Comparison of ENCODE assay signal across 23 cellular contexts in genomic region chr3:111890051-111890580, GRCh38. TPM values are rescaled to one million over a fixed set of nuclear protein-coding genes. Genes with fewer than 3 reads are reported as not detected.
DNase-seq lines count a peak whose midpoint lies in the region; ATAC-seq and TF ChIP-seq lines count a peak whose summit lies in the region.
"Had no signal": no experiment of that assay in that cellular context is flagged by ENCODE, and none has a peak within 500 bp of the region (broad histone marks: within the 10 kb centered on the region; RNA-seq: fewer than 3 reads in every experiment).

No MANE protein-coding gene starts in this region.

- TF ChIP-seq CTCF in heart left ventricle (IDR thresholded peaks at IDR 0.05) (no peak), VCaP (conservative IDR thresholded peaks at IDR 0.05) (no peak), H9 (conservative IDR thresholded peaks at IDR 0.05) (no peak), coronary artery (IDR thresholded peaks at IDR 0.05) (no peak)

- H2BK12ac ChIP-seq in H9 (ENCODE audit: insufficient read length, low read depth, low read length) = no peak overlapping the region

- no peak overlapping the region for H3K27ac Mint-ChIP-seq in H9
- no peak overlapping the region for H3K27ac Mint-ChIP-seq in naive thymus-derived CD8-positive, alpha-beta T cell
- H3K27ac Mint-ChIP-seq: memory B cell had no signal

- H2AK5ac ChIP-seq in H9 (ENCODE audit: insufficient read length, low read length) = no peak overlapping the region

- no peak overlapping the region for H2BK15ac ChIP-seq in H9 (ENCODE audit: low read depth, low read length)

- H3K18ac ChIP-seq in H9 (ENCODE audit: insufficient read length, low read depth, low read length) = no peak overlapping the region

- no peak overlapping the region for H2BK20ac ChIP-seq in H9 (ENCODE audit: low read depth, low read length, poor library complexity, severe bottlenecking)

- TF ChIP-seq POLR2A in heart left ventricle (IDR thresholded peaks at IDR 0.05) = no peak

- H3K23ac ChIP-seq in H9 (ENCODE audit: insufficient read length, low read depth, low read length) = no peak overlapping the region

- no peak overlapping the region for H3K4me2 ChIP-seq in H9 (ENCODE audit: insufficient read depth, insufficient read length, low read length)

- H4K8ac ChIP-seq in H9 (replicated peaks; ENCODE audit: insufficient read length, low read depth, low read length) = no peak overlapping the region

- H3K9ac ChIP-seq in rectal smooth muscle tissue (ENCODE audit: low read length) (no peak overlapping the region), H9 (ENCODE audit: extremely low read depth, insufficient read length, low read length) (no peak overlapping the region)

- H4K20me1 ChIP-seq in H9 (ENCODE audit: control insufficient read depth, insufficient read depth, insufficient read length) = no peaks in the 10 kb centered on the region

- no peaks in the 10 kb centered on the region for H3K79me1 ChIP-seq in H9 (ENCODE audit: insufficient read depth, low read depth, low read length, poor library complexity, severe bottlenecking)

- H3K9me3 Mint-ChIP-seq in H9 = no peaks in the 10 kb centered on the region
- H3K9me3 Mint-ChIP-seq in naive thymus-derived CD8-positive, alpha-beta T cell = no peaks in the 10 kb centered on the region

- H3K4me3 ChIP-seq in heart left ventricle (no peak overlapping the region), MG63 (no peak overlapping the region), rectal smooth muscle tissue (ENCODE audit: low read length) (no peak overlapping the region), coronary artery (no peak overlapping the region)
- H3K4me3 ChIP-seq: psoas muscle, skin epidermis had no signal

- H2BK5ac ChIP-seq in H9 (ENCODE audit: insufficient read length, low read length) = no peak overlapping the region

- no peaks in the 10 kb centered on the region for H3K23me2 ChIP-seq in H9 (ENCODE audit: insufficient read length, low read depth, low read length, poor library complexity, severe bottlenecking)

- ATAC-seq in heart left ventricle (peak in 3 of 4 donors; percentile 52 to 66 (median 54)), left cardiac atrium (no peak)
- ATAC-seq in naive thymus-derived CD8-positive, alpha-beta T cell = no peak
- ATAC-seq: psoas muscle had no signal

- H3K27me3 Mint-ChIP-seq in H9 (ENCODE audit: low read depth) = no peaks in the 10 kb centered on the region
- H3K27me3 Mint-ChIP-seq in naive thymus-derived CD8-positive, alpha-beta T cell = no peaks in the 10 kb centered on the region

- no peak overlapping the region for H3K4ac ChIP-seq in H9 (ENCODE audit: low read depth, low read length)

- H3K27me3 ChIP-seq in heart left ventricle (no peaks in the 10 kb centered on the region), MG63 (no peaks in the 10 kb centered on the region), rectal smooth muscle tissue (ENCODE audit: control insufficient read depth, insufficient read depth, low read length) (no peaks in the 10 kb centered on the region), H9 (ENCODE audit: insufficient read depth, low read length) (no peaks in the 10 kb centered on the region)
- H3K27me3 ChIP-seq: neutrophil had no signal

- H4K91ac ChIP-seq in H9 (ENCODE audit: insufficient read length, low read depth, low read length) = no peak overlapping the region

- no peak overlapping the region for H2BK120ac ChIP-seq in H9 (ENCODE audit: low read depth, low read length, poor library complexity, severe bottlenecking)

- H3K4me1 ChIP-seq in heart left ventricle = peaks cover 0 to 63% (median 34%) of the 10 kb centered on the region in 12 donors
- peaks cover 4% of the 10 kb centered on the region for H3K4me1 ChIP-seq in rectal smooth muscle tissue (ENCODE audit: control insufficient read depth, insufficient read depth, low read length)
- no peaks in the 10 kb centered on the region for H3K4me1 ChIP-seq in H9 (ENCODE audit: insufficient read depth, low read length)
- H3K4me1 ChIP-seq: BE2C, psoas muscle had no signal

- DNase-seq in heart left ventricle = no peak
- no peak for DNase-seq in left cardiac atrium
- peak; percentile 54 for DNase-seq in MG63
- DNase-seq in H9 = no peak
- DNase-seq in coronary artery (ENCODE audit: low spot score) = no peak
- DNase-seq in naive thymus-derived CD8-positive, alpha-beta T cell = no peak
- DNase-seq: activated naive CD4-positive, alpha-beta T cell treated with anti-CD3 and anti-CD28 coated beads, Interleukin-2, amount 50 U/mL, for 16 hours; amygdala; BE2C; DMS53; kidney glomerular epithelial cell; NCI-H1105; NCI-H2029 treated with DMSO at 0.1 percent for 48 hours; NCI-H446; psoas muscle; RPMI8226; trophoblast cell had no signal

- H4K5ac ChIP-seq in H9 (ENCODE audit: insufficient read length, low read depth, low read length) = no peak overlapping the region

- peaks cover 0 to 43% (median 8%) of the 10 kb centered on the region in 9 donors for H3K36me3 ChIP-seq in heart left ventricle
- peaks cover 17% of the 10 kb centered on the region for H3K36me3 ChIP-seq in MG63
- H3K36me3 ChIP-seq in rectal smooth muscle tissue (ENCODE audit: control insufficient read depth, insufficient read depth, low read length) = no peaks in the 10 kb centered on the region
- H3K36me3 ChIP-seq: BE2C, neutrophil had no signal

- no peak overlapping the region for H3T11ph ChIP-seq in H9 (ENCODE audit: low read length)

- POLR2A ChIA-PET in naive thymus-derived CD8-positive, alpha-beta T cell (lab: Charles Lee) = no interaction called here

- H3K9me3 ChIP-seq in heart left ventricle (no peaks in the 10 kb centered on the region), MG63 (no peaks in the 10 kb centered on the region), H9 (ENCODE audit: control insufficient read depth, low read depth, low read length) (no peaks in the 10 kb centered on the region)
- H3K9me3 ChIP-seq: BE2C, neutrophil, psoas muscle had no signal

- H3K4me3 Mint-ChIP-seq in H9 = no peak overlapping the region
- no peak overlapping the region for H3K4me3 Mint-ChIP-seq in naive thymus-derived CD8-positive, alpha-beta T cell
- H3K4me3 Mint-ChIP-seq: memory B cell had no signal

- no peak overlapping the region for H2AFZ ChIP-seq in H9 (ENCODE audit: low read length)

- H3K79me2 ChIP-seq in H9 (ENCODE audit: insufficient read depth, low read length) = no peaks in the 10 kb centered on the region

- H3K27ac ChIP-seq in heart left ventricle = peak overlapping the region in 7 of 12 donors; percentile 9 to 53 (median 28)
- H3K27ac ChIP-seq in VCaP = peak overlapping the region; percentile 10; the same call in 1 of the 2 replicates
- peak overlapping the region; percentile 13 for H3K27ac ChIP-seq in rectal smooth muscle tissue (ENCODE audit: low read depth, low read length)
- no peak overlapping the region for H3K27ac ChIP-seq in H9 (ENCODE audit: insufficient read length, low read depth, low read length)
- H3K27ac ChIP-seq in coronary artery = no peak overlapping the region
- H3K27ac ChIP-seq: HL-60, neutrophil, psoas muscle, skin epidermis had no signal

- H3K36me3 Mint-ChIP-seq in H9 (ENCODE audit: insufficient read depth in 1 of 3, low read depth in 3 of 3) = peaks cover under 1 to 4% (median 1%) of the 10 kb centered on the region in 3 experiments; a peak in 5 of 7 replicates
- H3K36me3 Mint-ChIP-seq in naive thymus-derived CD8-positive, alpha-beta T cell = peaks cover 0 to under 1% (median 0%) of the 10 kb centered on the region in 3 donors
- H3K36me3 Mint-ChIP-seq: memory B cell had no signal

- H3K14ac ChIP-seq in H9 (ENCODE audit: insufficient read depth, low read length) = no peak overlapping the region

- H3K4me1 Mint-ChIP-seq in H9 = peaks cover 0 to 3% of the 10 kb centered on the region in 2 experiments; a peak in 1 of 4 replicates
- H3K4me1 Mint-ChIP-seq in naive thymus-derived CD8-positive, alpha-beta T cell = no peaks in the 10 kb centered on the region
- H3K4me1 Mint-ChIP-seq: memory B cell had no signal

- H3K56ac ChIP-seq in H9 (ENCODE audit: insufficient read length, low read depth, low read length) = no peak overlapping the region

- WGBS in heart left ventricle, 4 donors = 53 to 60% (median 56%) methylated on average over 5 of the region's 5 CpGs
- no CpG with 5 or more reads among the region's 5 CpGs for WGBS in H9 (ENCODE audit: extremely low coverage, insufficient read length, low lambda C conversion rate)

- intact Hi-C loops in heart left ventricle (cut with DNase I) (no loop called here), left cardiac atrium (cut with DNase I) (no loop called here)

RNA-seq across cellular contexts. Expression of gene PHLDB2, which starts 31.1 kb away (rescaled TPM):
- total RNA-seq in heart left ventricle (100 to 1,000 TPM in 8 of 9 donors, 10 to 100 TPM in 1; 85.1 to 280 (median 121) TPM), left cardiac atrium (10 to 100 TPM; 29.0 to 31.2 TPM), H9 (2021) (13.2 and 14.1 TPM in 2 replicates)
- polyA plus RNA-seq in heart left ventricle = 10 to 100 TPM; 59.0 to 87.2 TPM
- 53.5 and 65.4 TPM in 2 replicates for total RNA-seq in MG63 (2014; rRNA removed; shearing (Covaris generic); ENCODE audit: low replicate concordance)
- total RNA-seq in naive thymus-derived CD8-positive, alpha-beta T cell = 1 to 10 TPM; 2.1 to 3.0 TPM
- 1 to 10 TPM in 1 of 3 donors, under 1 TPM in 2; 0.46 to 4.6 (median 0.53) TPM for polyA plus RNA-seq in naive thymus-derived CD8-positive, alpha-beta T cell

Comparison
In these comparisons a context has a peak if more than half of its experiments do, and no peak if none do; other contexts are left out.
1. ATAC-seq: peak in heart left ventricle (3 of 4); none in left cardiac atrium (0 of 2) and naive thymus-derived CD8-positive, alpha-beta T cell (0 of 2).
2. H3K27ac ChIP-seq: peak in heart left ventricle (7 of 12), VCaP (single experiment) and rectal smooth muscle tissue (single experiment); none in H9 (single experiment) and coronary artery (0 of 2).